ENCODE assay signal across 17 cellular contexts in genomic region chr3:14138109-14138877, GRCh38. TPM values are rescaled to one million over a fixed set of nuclear protein-coding genes. Genes with fewer than 3 reads are reported as not detected.
A peak's percentile ranks its signal among the peaks of the same experiment; 100 is the strongest.
DNase-seq lines count a peak whose midpoint lies in the region; ATAC-seq and TF ChIP-seq lines count a peak whose summit lies in the region.
"Had no signal": no experiment of that assay in that cellular context is flagged by ENCODE, and none has a peak within 500 bp of the region (broad histone marks: within the 10 kb centered on the region; RNA-seq: fewer than 3 reads in every experiment).

No MANE protein-coding gene starts in this region.

- H3K18ac ChIP-seq in trophoblast cell (ENCODE audit: low read length): no peak overlapping the region

- no peak overlapping the region for H2AK5ac ChIP-seq in trophoblast cell (ENCODE audit: low read length)

- H4K12ac ChIP-seq in trophoblast cell (ENCODE audit: low read depth, low read length): no peak overlapping the region

- no peak overlapping the region for H2AFZ ChIP-seq in trophoblast cell (ENCODE audit: insufficient read depth, low read length, poor library complexity)

- H3K4me3 ChIP-seq in gastrocnemius medialis: no peak overlapping the region
- no peak overlapping the region for H3K4me3 ChIP-seq in trophoblast cell (ENCODE audit: low read depth, low read length)
- H3K4me3 ChIP-seq: A549, lung, MG63, SK-N-MC had no signal

- no peaks in the 10 kb centered on the region for H3K9me3 ChIP-seq in gastrocnemius medialis
- H3K9me3 ChIP-seq in trophoblast cell (ENCODE audit: insufficient read depth, low read depth, low read length): peaks cover 3% of the 10 kb centered on the region
- H3K9me3 ChIP-seq: A549, MG63 had no signal

- WGBS in trophoblast cell (ENCODE audit: extremely low coverage, insufficient coverage, insufficient read length): no CpG with 5 or more reads among the region's 16 CpGs

- no peaks in the 10 kb centered on the region for H3K79me2 ChIP-seq in trophoblast cell (ENCODE audit: control insufficient read depth, insufficient read depth, low read length, poor library complexity)

- peaks cover 25% of the 10 kb centered on the region for H3K4me1 Mint-ChIP-seq in activated T-helper 17 cell treated with anti-CD3 and anti-CD28 coated beads, Interleukin-2, amount 50 U/mL, for 72 hours

- no peak overlapping the region for H4K8ac ChIP-seq in trophoblast cell (ENCODE audit: low read depth, low read length)

- peak overlapping the region; percentile 58 for H3K27ac Mint-ChIP-seq in activated T-helper 17 cell treated with anti-CD3 and anti-CD28 coated beads, Interleukin-2, amount 50 U/mL, for 72 hours

- H3K36me3 ChIP-seq in gastrocnemius medialis: peaks cover 0 to 84% of the 10 kb centered on the region in 2 donors
- peaks cover 54 to 75% of the 10 kb centered on the region in 2 experiments for H3K36me3 ChIP-seq in trophoblast cell (ENCODE audit: control insufficient read depth in 1 of 2, insufficient read depth in 2 of 2, low read length in 2 of 2)

- peak; percentile 60 for DNase-seq in activated effector memory CD4-positive, alpha-beta T cell treated with anti-CD3 and anti-CD28 coated beads, Interleukin-2, amount 50 U/mL, for 16 hours
- DNase-seq in activated effector memory CD4-positive, alpha-beta T cell treated with Interleukin-2 at 50 U/mL for 16 hours: no peak
- DNase-seq in left lobe of liver (ENCODE audit: low spot score) (peak; percentile 91), gastrocnemius medialis (peak in 1 of 2 donors; percentile 60), trophoblast cell (no peak)
- DNase-seq: activated gamma-delta T cell; effector CD4-positive, alpha-beta T cell; MG63; NCI-H2029; NCI-H524 treated with DMSO at 0.1 percent for 48 hours; OCI-M1 had no signal

- H3K4me2 ChIP-seq in trophoblast cell (ENCODE audit: low read length): no peak overlapping the region
- H3K4me2 ChIP-seq: A549 had no signal

- H3K27me3 ChIP-seq in gastrocnemius medialis (no peaks in the 10 kb centered on the region), trophoblast cell (ENCODE audit: insufficient read depth, low read length) (no peaks in the 10 kb centered on the region)
- H3K27me3 ChIP-seq: MG63 had no signal

- H4K91ac ChIP-seq in trophoblast cell (ENCODE audit: low read depth, low read length): no peak overlapping the region

- no peak overlapping the region for H2BK5ac ChIP-seq in trophoblast cell (ENCODE audit: low read depth, low read length, poor library complexity)

- H3K23ac ChIP-seq in trophoblast cell (ENCODE audit: low read length): no peak overlapping the region

- H3K4me3 Mint-ChIP-seq in activated T-helper 17 cell treated with anti-CD3 and anti-CD28 coated beads, Interleukin-2, amount 50 U/mL, for 72 hours: no peak overlapping the region

- in situ Hi-C loops in gastrocnemius medialis (cut with MboI; ENCODE audit: low sequenced_read_pairs in 4 of 4): loop anchor here in 1 of 4 donors (25.0 kb wide), 1 partner anchor 924 kb away; the partner anchor contains the start of gene MRPS25

- H3K4me1 ChIP-seq in gastrocnemius medialis (peaks cover 19 to 40% of the 10 kb centered on the region in 2 donors), trophoblast cell (ENCODE audit: control insufficient read depth in 1 of 2, insufficient read depth in 2 of 2, low read length in 2 of 2) (peaks cover 0 to 2% of the 10 kb centered on the region in 2 experiments)

- TF ChIP-seq POLR2A in gastrocnemius medialis (IDR thresholded peaks at IDR 0.05): no peak

- H3K9me3 Mint-ChIP-seq in activated T-helper 17 cell treated with anti-CD3 and anti-CD28 coated beads, Interleukin-2, amount 50 U/mL, for 72 hours: no peaks in the 10 kb centered on the region

- TF ChIP-seq CTCF in gastrocnemius medialis (IDR thresholded peaks at IDR 0.05 in 4 of 5, conservative IDR thresholded peaks at IDR 0.05 in 1 of 5): no peak

- no peak overlapping the region for H2BK12ac ChIP-seq in trophoblast cell (ENCODE audit: low read length)

- H3K36me3 Mint-ChIP-seq in activated T-helper 17 cell treated with anti-CD3 and anti-CD28 coated beads, Interleukin-2, amount 50 U/mL, for 72 hours (ENCODE audit: low read depth): peaks cover 72% of the 10 kb centered on the region

- intact Hi-C loops in gastrocnemius medialis (cut with DNase I; ENCODE audit: low total_unique reads): no loop called here

- no peaks in the 10 kb centered on the region for H3K27me3 Mint-ChIP-seq in activated T-helper 17 cell treated with anti-CD3 and anti-CD28 coated beads, Interleukin-2, amount 50 U/mL, for 72 hours

- peak overlapping the region; percentile 89 to 97 (median 93) for H3K27ac ChIP-seq in gastrocnemius medialis
- no peak overlapping the region for H3K27ac ChIP-seq in trophoblast cell (ENCODE audit: low read depth, low read length)
- H3K27ac ChIP-seq: SK-N-MC had no signal

- no peak overlapping the region for H2BK120ac ChIP-seq in trophoblast cell (ENCODE audit: insufficient read depth, low read length, poor library complexity)

- H3K79me1 ChIP-seq in trophoblast cell (ENCODE audit: low read length): no peaks in the 10 kb centered on the region

- no peak overlapping the region for H3K4ac ChIP-seq in trophoblast cell (ENCODE audit: low read depth, low read length)

- no peak for ATAC-seq in activated T-helper 17 cell treated with anti-CD3 and anti-CD28 coated beads, Interleukin-2, amount 50 U/mL, for 72 hours (replicated peaks)
- ATAC-seq in left lobe of liver (peak; percentile 85), gastrocnemius medialis (no peak), GM21390 (IDR thresholded peaks at IDR 0.05; ENCODE audit: unreplicated experiment) (no peak), HG02623 (IDR thresholded peaks at IDR 0.05; ENCODE audit: unreplicated experiment) (no peak)
- ATAC-seq: A549 had no signal

- no peak overlapping the region for H3K14ac ChIP-seq in trophoblast cell (ENCODE audit: low read length)

- H3K9ac ChIP-seq in trophoblast cell (ENCODE audit: low read length): no peak overlapping the region

RNA-seq across cellular contexts. Expression of gene TMEM43, which starts 13.4 kb away (rescaled TPM):
- 10 to 100 TPM; 42.1 to 44.5 TPM for total RNA-seq in activated T-helper 17 cell treated with anti-CD3 and anti-CD28 coated beads, Interleukin-2, amount 50 U/mL, for 72 hours
- total RNA-seq in left lobe of liver: 9.3 TPM
- total RNA-seq in gastrocnemius medialis: 100 to 1,000 TPM in 1 of 4 donors, 10 to 100 TPM in 3; 68.2 to 128 (median 78.6) TPM
- 28.5 and 29.8 TPM in 2 replicates for polyA plus RNA-seq in trophoblast cell (2013)

RNA-seq across cellular contexts. Expression of gene CHCHD4, which starts 13.6 kb away (rescaled TPM):
- total RNA-seq in activated T-helper 17 cell treated with anti-CD3 and anti-CD28 coated beads, Interleukin-2, amount 50 U/mL, for 72 hours: 10 to 100 TPM; 11.6 to 27.6 TPM
- total RNA-seq in left lobe of liver: 7.1 TPM
- total RNA-seq in gastrocnemius medialis: 10 to 100 TPM; 16.2 to 49.4 (median 22.8) TPM
- polyA plus RNA-seq in trophoblast cell (2013): 8.3 and 9.1 TPM in 2 replicates

RNA-seq across cellular contexts. Expression of gene XPC, which starts 40.1 kb away (rescaled TPM):
- 10 to 100 TPM; 31.9 to 39.7 TPM for total RNA-seq in activated T-helper 17 cell treated with anti-CD3 and anti-CD28 coated beads, Interleukin-2, amount 50 U/mL, for 72 hours
- 18.8 TPM for total RNA-seq in left lobe of liver
- total RNA-seq in gastrocnemius medialis: 10 to 100 TPM; 22.0 to 30.6 (median 27.0) TPM
- 26.3 and 26.6 TPM in 2 replicates for polyA plus RNA-seq in trophoblast cell (2013)

RNA-seq across cellular contexts. Expression of gene LSM3, which starts 40.3 kb away (rescaled TPM):
- 10 to 100 TPM; 15.6 to 20.6 TPM for total RNA-seq in activated T-helper 17 cell treated with anti-CD3 and anti-CD28 coated beads, Interleukin-2, amount 50 U/mL, for 72 hours
- total RNA-seq in left lobe of liver (5.0 TPM), gastrocnemius medialis (10 to 100 TPM; 11.6 to 16.8 (median 14.2) TPM)
- polyA plus RNA-seq in trophoblast cell (2013): 30.7 and 31.4 TPM in 2 replicates

Comparison
In these comparisons a context has a peak if more than half of its experiments do, and no peak if none do; other contexts are left out.
1. DNase-seq: peak in activated effector memory CD4-positive, alpha-beta T cell treated with anti-CD3 and anti-CD28 coated beads, Interleukin-2, amount 50 U/mL, for 16 hours (single experiment) and left lobe of liver (single experiment); none in activated effector memory CD4-positive, alpha-beta T cell treated with Interleukin-2 at 50 U/mL for 16 hours (single experiment) and trophoblast cell (0 of 2).